Comparison of ENCODE assay signal across 1 cellular context in the genomic region with DNA sequence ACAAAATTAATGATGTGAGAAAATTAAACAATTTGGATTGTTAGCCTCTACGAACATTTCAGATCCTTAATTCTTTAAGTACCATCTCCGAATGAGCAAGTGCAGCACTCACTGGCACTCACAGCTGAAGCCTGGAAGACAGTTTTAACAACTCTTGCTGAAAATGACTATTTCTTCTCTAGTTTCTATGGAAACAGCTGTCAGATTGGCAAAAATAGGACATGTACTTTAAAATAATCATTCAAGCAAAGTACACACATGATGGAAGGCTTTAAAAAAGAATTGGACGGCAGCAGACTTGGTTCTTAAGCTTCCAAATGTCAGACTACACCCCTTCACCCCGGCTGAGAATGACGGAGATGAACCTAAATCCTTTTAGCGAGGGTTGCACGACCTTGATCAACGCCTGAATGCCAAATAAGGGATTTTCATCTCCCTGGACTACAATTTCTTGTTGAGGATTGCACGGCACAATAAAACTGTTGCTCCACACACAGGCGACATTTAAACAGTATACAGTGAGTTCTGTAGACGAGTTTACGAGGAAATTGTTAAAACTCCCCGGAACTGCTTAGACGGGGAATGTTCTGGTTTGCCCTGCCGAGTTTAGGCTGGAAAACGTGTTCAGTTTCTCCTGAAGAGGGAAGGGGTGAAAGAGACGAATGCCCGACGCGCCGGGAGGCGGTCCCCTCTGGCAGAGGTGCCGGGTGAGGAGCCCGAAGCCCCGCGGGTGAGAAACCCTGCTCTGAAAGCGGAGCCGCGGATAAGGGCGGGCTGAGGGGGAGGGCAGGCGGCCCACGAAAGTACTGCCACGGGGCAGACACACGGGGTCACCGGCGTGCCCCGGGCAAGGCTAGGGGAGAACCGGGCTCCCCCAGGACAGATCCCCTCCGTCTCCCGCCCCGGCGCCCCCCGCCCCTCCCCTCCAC.
A peak's percentile ranks its signal among the peaks of the same experiment; 100 is the strongest.
TF ChIP-seq lines count a peak whose summit lies in the region.

No MANE protein-coding gene starts in this region.

TF ChIP-seq in K562, 482 proteins besides CTCF, POLR2A, EP300 and RAD21 (continued from another document and continues in another):
- TF ChIP-seq, protein P1, sequence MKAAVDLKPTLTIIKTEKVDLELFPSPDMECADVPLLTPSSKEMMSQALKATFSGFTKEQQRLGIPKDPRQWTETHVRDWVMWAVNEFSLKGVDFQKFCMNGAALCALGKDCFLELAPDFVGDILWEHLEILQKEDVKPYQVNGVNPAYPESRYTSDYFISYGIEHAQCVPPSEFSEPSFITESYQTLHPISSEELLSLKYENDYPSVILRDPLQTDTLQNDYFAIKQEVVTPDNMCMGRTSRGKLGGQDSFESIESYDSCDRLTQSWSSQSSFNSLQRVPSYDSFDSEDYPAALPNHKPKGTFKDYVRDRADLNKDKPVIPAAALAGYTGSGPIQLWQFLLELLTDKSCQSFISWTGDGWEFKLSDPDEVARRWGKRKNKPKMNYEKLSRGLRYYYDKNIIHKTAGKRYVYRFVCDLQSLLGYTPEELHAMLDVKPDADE (conservative IDR thresholded peaks at IDR 0.05; ENCODE audit: control insufficient read depth, low read depth, low read length) = 0 out of 2 replicates have a peak, but pooled peaks have one; percentile 19
- TF ChIP-seq FOXA3 (CRISPR knock-in tag; conservative IDR thresholded peaks at IDR 0.05 in 1 of 2, IDR thresholded peaks at IDR 0.05 in 1 of 2) (peak in 1 of 2 experiments; percentile 1; a peak in 1 of 4 replicates), NCOA1 (IDR thresholded peaks at IDR 0.05; ENCODE audit: low read depth) (no peak), SREBF1 (IDR thresholded peaks at IDR 0.05; ENCODE audit: borderline replicate concordance, low read depth, low read length) (no peak), SMARCE1 (IDR thresholded peaks at IDR 0.05) (no peak), POLR2AphosphoS2 (IDR thresholded peaks at IDR 0.05; ENCODE audit: low read length) (no peak), KAT2B (IDR thresholded peaks at IDR 0.05; ENCODE audit: low read depth, low read length) (no peak), KDM4B (IDR thresholded peaks at IDR 0.05; ENCODE audit: borderline replicate concordance in 2 of 2, low read depth in 1 of 2) (no peak), ARHGAP35 (IDR thresholded peaks at IDR 0.05; ENCODE audit: partially characterized antibody) (no peak), PRMT5 (CRISPR knock-in tag; IDR thresholded peaks at IDR 0.05) (no peak), MED1 (CRISPR knock-in tag; IDR thresholded peaks at IDR 0.05; ENCODE audit: borderline replicate concordance) (no peak), HEY1 (CRISPR knock-in tag; IDR thresholded peaks at IDR 0.05; ENCODE audit: borderline replicate concordance) (no peak), CBX5 (IDR thresholded peaks at IDR 0.05; ENCODE audit: borderline replicate concordance, low read depth) (no peak), KLF16 (IDR thresholded peaks at IDR 0.05) (no peak), CCAR2 (IDR thresholded peaks at IDR 0.05; ENCODE audit: low read depth, low read length) (no peak), NFATC3 (IDR thresholded peaks at IDR 0.05) (no peak), TEAD2 (tag; IDR thresholded peaks at IDR 0.05) (no peak), TEAD1 (CRISPR knock-in tag; IDR thresholded peaks at IDR 0.05) (no peak; a peak in 1 of 4 replicates), RAD51 (IDR thresholded peaks at IDR 0.05; ENCODE audit: borderline replicate concordance, low read depth) (no peak), NR2C1 (IDR thresholded peaks at IDR 0.05) (no peak), NR2C1 (tag; IDR thresholded peaks at IDR 0.05) (no peak)
- TF ChIP-seq, protein P2, sequence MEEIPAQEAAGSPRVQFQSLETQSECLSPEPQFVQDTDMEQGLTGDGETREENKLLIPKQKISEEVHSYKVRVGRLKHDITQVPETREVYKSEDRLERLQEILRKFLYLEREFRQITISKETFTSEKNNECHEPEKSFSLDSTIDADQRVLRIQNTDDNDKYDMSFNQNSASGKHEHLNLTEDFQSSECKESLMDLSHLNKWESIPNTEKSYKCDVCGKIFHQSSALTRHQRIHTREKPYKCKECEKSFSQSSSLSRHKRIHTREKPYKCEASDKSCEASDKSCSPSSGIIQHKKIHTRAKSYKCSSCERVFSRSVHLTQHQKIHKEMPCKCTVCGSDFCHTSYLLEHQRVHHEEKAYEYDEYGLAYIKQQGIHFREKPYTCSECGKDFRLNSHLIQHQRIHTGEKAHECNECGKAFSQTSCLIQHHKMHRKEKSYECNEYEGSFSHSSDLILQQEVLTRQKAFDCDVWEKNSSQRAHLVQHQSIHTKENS (CRISPR knock-in tag; IDR thresholded peaks at IDR 0.05) = no peak
- TF ChIP-seq, protein P3, sequence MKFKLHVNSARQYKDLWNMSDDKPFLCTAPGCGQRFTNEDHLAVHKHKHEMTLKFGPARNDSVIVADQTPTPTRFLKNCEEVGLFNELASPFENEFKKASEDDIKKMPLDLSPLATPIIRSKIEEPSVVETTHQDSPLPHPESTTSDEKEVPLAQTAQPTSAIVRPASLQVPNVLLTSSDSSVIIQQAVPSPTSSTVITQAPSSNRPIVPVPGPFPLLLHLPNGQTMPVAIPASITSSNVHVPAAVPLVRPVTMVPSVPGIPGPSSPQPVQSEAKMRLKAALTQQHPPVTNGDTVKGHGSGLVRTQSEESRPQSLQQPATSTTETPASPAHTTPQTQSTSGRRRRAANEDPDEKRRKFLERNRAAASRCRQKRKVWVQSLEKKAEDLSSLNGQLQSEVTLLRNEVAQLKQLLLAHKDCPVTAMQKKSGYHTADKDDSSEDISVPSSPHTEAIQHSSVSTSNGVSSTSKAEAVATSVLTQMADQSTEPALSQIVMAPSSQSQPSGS (CRISPR knock-in tag; IDR thresholded peaks at IDR 0.05) = no peak
- TF ChIP-seq, protein P4, sequence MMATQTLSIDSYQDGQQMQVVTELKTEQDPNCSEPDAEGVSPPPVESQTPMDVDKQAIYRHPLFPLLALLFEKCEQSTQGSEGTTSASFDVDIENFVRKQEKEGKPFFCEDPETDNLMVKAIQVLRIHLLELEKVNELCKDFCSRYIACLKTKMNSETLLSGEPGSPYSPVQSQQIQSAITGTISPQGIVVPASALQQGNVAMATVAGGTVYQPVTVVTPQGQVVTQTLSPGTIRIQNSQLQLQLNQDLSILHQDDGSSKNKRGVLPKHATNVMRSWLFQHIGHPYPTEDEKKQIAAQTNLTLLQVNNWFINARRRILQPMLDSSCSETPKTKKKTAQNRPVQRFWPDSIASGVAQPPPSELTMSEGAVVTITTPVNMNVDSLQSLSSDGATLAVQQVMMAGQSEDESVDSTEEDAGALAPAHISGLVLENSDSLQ (IDR thresholded peaks at IDR 0.05) = no peak
- TF ChIP-seq, protein P5, sequence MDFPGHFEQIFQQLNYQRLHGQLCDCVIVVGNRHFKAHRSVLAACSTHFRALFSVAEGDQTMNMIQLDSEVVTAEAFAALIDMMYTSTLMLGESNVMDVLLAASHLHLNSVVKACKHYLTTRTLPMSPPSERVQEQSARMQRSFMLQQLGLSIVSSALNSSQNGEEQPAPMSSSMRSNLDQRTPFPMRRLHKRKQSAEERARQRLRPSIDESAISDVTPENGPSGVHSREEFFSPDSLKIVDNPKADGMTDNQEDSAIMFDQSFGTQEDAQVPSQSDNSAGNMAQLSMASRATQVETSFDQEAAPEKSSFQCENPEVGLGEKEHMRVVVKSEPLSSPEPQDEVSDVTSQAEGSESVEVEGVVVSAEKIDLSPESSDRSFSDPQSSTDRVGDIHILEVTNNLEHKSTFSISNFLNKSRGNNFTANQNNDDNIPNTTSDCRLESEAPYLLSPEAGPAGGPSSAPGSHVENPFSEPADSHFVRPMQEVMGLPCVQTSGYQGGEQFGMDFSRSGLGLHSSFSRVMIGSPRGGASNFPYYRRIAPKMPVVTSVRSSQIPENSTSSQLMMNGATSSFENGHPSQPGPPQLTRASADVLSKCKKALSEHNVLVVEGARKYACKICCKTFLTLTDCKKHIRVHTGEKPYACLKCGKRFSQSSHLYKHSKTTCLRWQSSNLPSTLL (IDR thresholded peaks at IDR 0.05) = no peak
- TF ChIP-seq, protein P6, sequence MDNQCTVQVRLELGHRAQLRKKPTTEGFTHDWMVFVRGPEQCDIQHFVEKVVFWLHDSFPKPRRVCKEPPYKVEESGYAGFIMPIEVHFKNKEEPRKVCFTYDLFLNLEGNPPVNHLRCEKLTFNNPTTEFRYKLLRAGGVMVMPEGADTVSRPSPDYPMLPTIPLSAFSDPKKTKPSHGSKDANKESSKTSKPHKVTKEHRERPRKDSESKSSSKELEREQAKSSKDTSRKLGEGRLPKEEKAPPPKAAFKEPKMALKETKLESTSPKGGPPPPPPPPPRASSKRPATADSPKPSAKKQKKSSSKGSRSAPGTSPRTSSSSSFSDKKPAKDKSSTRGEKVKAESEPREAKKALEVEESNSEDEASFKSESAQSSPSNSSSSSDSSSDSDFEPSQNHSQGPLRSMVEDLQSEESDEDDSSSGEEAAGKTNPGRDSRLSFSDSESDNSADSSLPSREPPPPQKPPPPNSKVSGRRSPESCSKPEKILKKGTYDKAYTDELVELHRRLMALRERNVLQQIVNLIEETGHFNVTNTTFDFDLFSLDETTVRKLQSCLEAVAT (IDR thresholded peaks at IDR 0.05) = no peak
- TF ChIP-seq, protein P7, sequence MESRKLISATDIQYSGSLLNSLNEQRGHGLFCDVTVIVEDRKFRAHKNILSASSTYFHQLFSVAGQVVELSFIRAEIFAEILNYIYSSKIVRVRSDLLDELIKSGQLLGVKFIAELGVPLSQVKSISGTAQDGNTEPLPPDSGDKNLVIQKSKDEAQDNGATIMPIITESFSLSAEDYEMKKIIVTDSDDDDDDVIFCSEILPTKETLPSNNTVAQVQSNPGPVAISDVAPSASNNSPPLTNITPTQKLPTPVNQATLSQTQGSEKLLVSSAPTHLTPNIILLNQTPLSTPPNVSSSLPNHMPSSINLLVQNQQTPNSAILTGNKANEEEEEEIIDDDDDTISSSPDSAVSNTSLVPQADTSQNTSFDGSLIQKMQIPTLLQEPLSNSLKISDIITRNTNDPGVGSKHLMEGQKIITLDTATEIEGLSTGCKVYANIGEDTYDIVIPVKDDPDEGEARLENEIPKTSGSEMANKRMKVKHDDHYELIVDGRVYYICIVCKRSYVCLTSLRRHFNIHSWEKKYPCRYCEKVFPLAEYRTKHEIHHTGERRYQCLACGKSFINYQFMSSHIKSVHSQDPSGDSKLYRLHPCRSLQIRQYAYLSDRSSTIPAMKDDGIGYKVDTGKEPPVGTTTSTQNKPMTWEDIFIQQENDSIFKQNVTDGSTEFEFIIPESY (CRISPR knock-in tag; IDR thresholded peaks at IDR 0.05) = no peak
- TF ChIP-seq, protein P8, sequence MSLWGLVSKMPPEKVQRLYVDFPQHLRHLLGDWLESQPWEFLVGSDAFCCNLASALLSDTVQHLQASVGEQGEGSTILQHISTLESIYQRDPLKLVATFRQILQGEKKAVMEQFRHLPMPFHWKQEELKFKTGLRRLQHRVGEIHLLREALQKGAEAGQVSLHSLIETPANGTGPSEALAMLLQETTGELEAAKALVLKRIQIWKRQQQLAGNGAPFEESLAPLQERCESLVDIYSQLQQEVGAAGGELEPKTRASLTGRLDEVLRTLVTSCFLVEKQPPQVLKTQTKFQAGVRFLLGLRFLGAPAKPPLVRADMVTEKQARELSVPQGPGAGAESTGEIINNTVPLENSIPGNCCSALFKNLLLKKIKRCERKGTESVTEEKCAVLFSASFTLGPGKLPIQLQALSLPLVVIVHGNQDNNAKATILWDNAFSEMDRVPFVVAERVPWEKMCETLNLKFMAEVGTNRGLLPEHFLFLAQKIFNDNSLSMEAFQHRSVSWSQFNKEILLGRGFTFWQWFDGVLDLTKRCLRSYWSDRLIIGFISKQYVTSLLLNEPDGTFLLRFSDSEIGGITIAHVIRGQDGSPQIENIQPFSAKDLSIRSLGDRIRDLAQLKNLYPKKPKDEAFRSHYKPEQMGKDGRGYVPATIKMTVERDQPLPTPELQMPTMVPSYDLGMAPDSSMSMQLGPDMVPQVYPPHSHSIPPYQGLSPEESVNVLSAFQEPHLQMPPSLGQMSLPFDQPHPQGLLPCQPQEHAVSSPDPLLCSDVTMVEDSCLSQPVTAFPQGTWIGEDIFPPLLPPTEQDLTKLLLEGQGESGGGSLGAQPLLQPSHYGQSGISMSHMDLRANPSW (CRISPR knock-in tag; IDR thresholded peaks at IDR 0.05) = no peak; the same call in 1 of the 2 replicates
- TF ChIP-seq, protein P9, sequence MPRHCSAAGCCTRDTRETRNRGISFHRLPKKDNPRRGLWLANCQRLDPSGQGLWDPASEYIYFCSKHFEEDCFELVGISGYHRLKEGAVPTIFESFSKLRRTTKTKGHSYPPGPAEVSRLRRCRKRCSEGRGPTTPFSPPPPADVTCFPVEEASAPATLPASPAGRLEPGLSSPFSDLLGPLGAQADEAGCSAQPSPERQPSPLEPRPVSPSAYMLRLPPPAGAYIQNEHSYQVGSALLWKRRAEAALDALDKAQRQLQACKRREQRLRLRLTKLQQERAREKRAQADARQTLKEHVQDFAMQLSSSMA (CRISPR knock-in tag; IDR thresholded peaks at IDR 0.05) = no peak
- TF ChIP-seq, protein P10, sequence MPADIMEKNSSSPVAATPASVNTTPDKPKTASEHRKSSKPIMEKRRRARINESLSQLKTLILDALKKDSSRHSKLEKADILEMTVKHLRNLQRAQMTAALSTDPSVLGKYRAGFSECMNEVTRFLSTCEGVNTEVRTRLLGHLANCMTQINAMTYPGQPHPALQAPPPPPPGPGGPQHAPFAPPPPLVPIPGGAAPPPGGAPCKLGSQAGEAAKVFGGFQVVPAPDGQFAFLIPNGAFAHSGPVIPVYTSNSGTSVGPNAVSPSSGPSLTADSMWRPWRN (IDR thresholded peaks at IDR 0.05; ENCODE audit: low read depth) = no peak
- TF ChIP-seq, protein P11, sequence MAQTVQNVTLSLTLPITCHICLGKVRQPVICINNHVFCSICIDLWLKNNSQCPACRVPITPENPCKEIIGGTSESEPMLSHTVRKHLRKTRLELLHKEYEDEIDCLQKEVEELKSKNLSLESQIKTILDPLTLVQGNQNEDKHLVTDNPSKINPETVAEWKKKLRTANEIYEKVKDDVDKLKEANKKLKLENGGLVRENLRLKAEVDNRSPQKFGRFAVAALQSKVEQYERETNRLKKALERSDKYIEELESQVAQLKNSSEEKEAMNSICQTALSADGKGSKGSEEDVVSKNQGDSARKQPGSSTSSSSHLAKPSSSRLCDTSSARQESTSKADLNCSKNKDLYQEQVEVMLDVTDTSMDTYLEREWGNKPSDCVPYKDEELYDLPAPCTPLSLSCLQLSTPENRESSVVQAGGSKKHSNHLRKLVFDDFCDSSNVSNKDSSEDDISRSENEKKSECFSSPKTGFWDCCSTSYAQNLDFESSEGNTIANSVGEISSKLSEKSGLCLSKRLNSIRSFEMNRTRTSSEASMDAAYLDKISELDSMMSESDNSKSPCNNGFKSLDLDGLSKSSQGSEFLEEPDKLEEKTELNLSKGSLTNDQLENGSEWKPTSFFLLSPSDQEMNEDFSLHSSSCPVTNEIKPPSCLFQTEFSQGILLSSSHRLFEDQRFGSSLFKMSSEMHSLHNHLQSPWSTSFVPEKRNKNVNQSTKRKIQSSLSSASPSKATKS (CRISPR knock-in tag; IDR thresholded peaks at IDR 0.05) = no peak
